Comparison of ENCODE assay signal across 15 cellular contexts in genomic region chr1:11592752-11593151, GRCh38.
DNase-seq lines count a peak whose midpoint lies in the region; TF ChIP-seq lines count a peak whose summit lies in the region.
"Had no signal": no experiment of that assay in that cellular context is flagged by ENCODE, and none has a peak within 500 bp of the region (broad histone marks: within the 10 kb centered on the region; RNA-seq: fewer than 3 reads in every experiment).

No MANE protein-coding gene starts in this region.

- TF ChIP-seq POLR2A in Peyer's patch (IDR thresholded peaks at IDR 0.05), result no peak

- DNase-seq in NCI-H2107 treated with DMSO at 0.1 percent for 48 hours (lab: John Stamatoyannopoulos, UW; ENCODE audit: unreplicated experiment), result peak; percentile 26
- no peak for DNase-seq in NCI-H2107 (lab: John Stamatoyannopoulos, UW)
- DNase-seq in NCI-H2171 treated with DMSO at 0.1 percent for 48 hours (lab: John Stamatoyannopoulos, UW), result peak; percentile 87
- peak; percentile 44 for DNase-seq in myocyte (ENCODE audit: low read depth)
- no peak for DNase-seq in Peyer's patch
- no peak for DNase-seq in NCI-H2196 treated with DMSO at 0.1 percent for 48 hours (lab: John Stamatoyannopoulos, UW; ENCODE audit: unreplicated experiment)
- DNase-seq: CD4-positive, alpha-beta memory T cell; DMS79 treated with DMSO at 0.1 percent for 48 hours; H9; Karpas-422; NCI-H1048; NCI-H1436; NCI-H2081; NCI-H446 had no signal

- no peaks in the 10 kb centered on the region for H3K36me3 ChIP-seq in BLaER1 treated with 17β-estradiol and CSF1 and Interleukin-3, amounts not matched to agents 10 nM and 100 nM
- H3K36me3 ChIP-seq in Peyer's patch, result no peaks in the 10 kb centered on the region

- no peak overlapping the region for H3K4me3 ChIP-seq in BLaER1 treated with 17β-estradiol and CSF1 and Interleukin-3, amounts not matched to agents 10 nM and 100 nM
- H3K4me3 ChIP-seq in Peyer's patch, result no peak overlapping the region

- no peaks in the 10 kb centered on the region for H3K27me3 ChIP-seq in BLaER1 treated with 17β-estradiol and CSF1 and Interleukin-3, amounts not matched to agents 10 nM and 100 nM
- H3K27me3 ChIP-seq in Peyer's patch, result no peaks in the 10 kb centered on the region

- no peak overlapping the region for H3K9ac ChIP-seq in BLaER1 treated with 17β-estradiol and CSF1 and Interleukin-3, amounts not matched to agents 10 nM and 100 nM

- no peak overlapping the region for H3K27ac ChIP-seq in BLaER1 treated with 17β-estradiol and CSF1 and Interleukin-3, amounts not matched to agents 10 nM and 100 nM
- no peak overlapping the region for H3K27ac ChIP-seq in Peyer's patch

- H3K4me2 ChIP-seq in BLaER1 treated with 17β-estradiol and CSF1 and Interleukin-3, amounts not matched to agents 10 nM and 100 nM, result peak overlapping the region in 9 of 11 experiments; percentile 36 to 73 (median 69); a peak in 17 of 22 replicates

- H4K20me1 ChIP-seq in BLaER1 treated with 17β-estradiol and CSF1 and Interleukin-3, amounts not matched to agents 10 nM and 100 nM, result 0 out of 22 replicates have a peak, but pooled peaks cover 0 to 6% (median 0%) of the 10 kb centered on the region in 11 experiments

- peaks cover 0 to 21% (median 14%) of the 10 kb centered on the region in 10 experiments; a peak in 17 of 20 replicates for H3K4me1 ChIP-seq in BLaER1 treated with 17β-estradiol and CSF1 and Interleukin-3, amounts not matched to agents 10 nM and 100 nM
- H3K4me1 ChIP-seq in Peyer's patch, result no peaks in the 10 kb centered on the region

- no peak for TF ChIP-seq CTCF in Peyer's patch (IDR thresholded peaks at IDR 0.05)

- peaks cover 0 to 4% (median 0%) of the 10 kb centered on the region in 11 experiments; a peak in 1 of 22 replicates for H3K9me3 ChIP-seq in BLaER1 treated with 17β-estradiol and CSF1 and Interleukin-3, amounts not matched to agents 10 nM and 100 nM (replicated peaks in 1 of 11)
- H3K9me3 ChIP-seq in Peyer's patch, result no peaks in the 10 kb centered on the region

Comparison
In these comparisons a context has a peak if more than half of its experiments do, and no peak if none do; other contexts are left out.
1. DNase-seq: peak in NCI-H2107 treated with DMSO at 0.1 percent for 48 hours (single experiment), NCI-H2171 treated with DMSO at 0.1 percent for 48 hours (single experiment) and myocyte (single experiment); none in NCI-H2107 (single experiment), Peyer's patch (0 of 3) and NCI-H2196 treated with DMSO at 0.1 percent for 48 hours (single experiment).